Comparison of ENCODE assay signal across 8 cellular contexts in genomic region chr15:78640840-78641733, GRCh38. TPM values are rescaled to one million over a fixed set of nuclear protein-coding genes. Genes with fewer than 3 reads are reported as not detected.
DNase-seq lines count a peak whose midpoint lies in the region; ATAC-seq and TF ChIP-seq lines count a peak whose summit lies in the region.

Gene CHRNB4, minus strand, starts transcription at chr15:78641210. Its CDS starts 77 bp downstream, at chr15:78641133.

- peak; percentile 14 for TF ChIP-seq CTCF in retinal pigment epithelial cell (conservative IDR thresholded peaks at IDR 0.05; ENCODE audit: low read depth, low read length)

- H3K4me3 Mint-ChIP-seq in activated T-cell treated with anti-CD3 and anti-CD28 coated beads, Interleukin-2, amount 50 U/mL, for 4 hours, result peak within 1 kb of the TSS; percentile 54

- peaks cover 12% of the 10 kb centered on the region for H3K4me1 Mint-ChIP-seq in activated T-cell treated with anti-CD3 and anti-CD28 coated beads, Interleukin-2, amount 50 U/mL, for 4 hours (ENCODE audit: low read depth)

- no peaks in the 10 kb centered on the region for H3K9me3 Mint-ChIP-seq in activated T-cell treated with anti-CD3 and anti-CD28 coated beads, Interleukin-2, amount 50 U/mL, for 4 hours

- DNase-seq in NCI-H2227 (lab: John Stamatoyannopoulos, UW; ENCODE audit: unreplicated experiment) (peak; percentile 58), NCI-H2227 treated with DMSO at 0.1 percent for 48 hours (lab: John Stamatoyannopoulos, UW) (no peak), left cardiac atrium (no peak), retinal pigment epithelial cell (ENCODE audit: low read depth) (no peak), NCI-H1092 treated with DMSO at 0.1 percent for 48 hours (lab: John Stamatoyannopoulos, UW) (no peak)
- DNase-seq in activated T-cell treated with anti-CD3 and anti-CD28 coated beads, Interleukin-2, amount 50 U/mL, for 4 hours, result no peak

- no peaks in the 10 kb centered on the region for H3K36me3 Mint-ChIP-seq in activated T-cell treated with anti-CD3 and anti-CD28 coated beads, Interleukin-2, amount 50 U/mL, for 4 hours (ENCODE audit: insufficient read depth)

- peaks cover 19% of the 10 kb centered on the region for H3K27me3 Mint-ChIP-seq in activated T-cell treated with anti-CD3 and anti-CD28 coated beads, Interleukin-2, amount 50 U/mL, for 4 hours (ENCODE audit: low read depth)

- ATAC-seq in activated T-cell treated with anti-CD3 and anti-CD28 coated beads, Interleukin-2, amount 50 U/mL, for 4 hours, result peak; percentile 74 to 75
- ATAC-seq in left cardiac atrium (peak; percentile 62 to 77), HG03196 (IDR thresholded peaks at IDR 0.05; ENCODE audit: unreplicated experiment) (no peak), HG03135 (IDR thresholded peaks at IDR 0.05; ENCODE audit: unreplicated experiment) (no peak)

- intact Hi-C loops in left cardiac atrium (cut with DNase I), result no loop called here

- peak within 1 kb of the TSS; percentile 49 for H3K4me3 ChIP-seq in retinal pigment epithelial cell (ENCODE audit: low read length)

RNA-seq across cellular contexts. Expression of gene CHRNB4, which starts in this region (rescaled TPM):
- total RNA-seq in activated T-cell treated with anti-CD3 and anti-CD28 coated beads, Interleukin-2, amount 50 U/mL, for 4 hours, result not detected
- total RNA-seq in left cardiac atrium, result under 1 TPM in 1 of 2 donors, not detected in 1; 0.13 TPM

Comparison
In these comparisons a context has a peak if more than half of its experiments do, and no peak if none do; other contexts are left out.
1. Peak in ATAC-seq in activated T-cell treated with anti-CD3 and anti-CD28 coated beads, Interleukin-2, amount 50 U/mL, for 4 hours; RNA of the gene not detected or under 1 TPM.
2. Peak in ATAC-seq in left cardiac atrium; RNA of the gene not detected or under 1 TPM.